8 cellular contexts compared by ENCODE assay signal in genomic region chr16:10558746-10559641, GRCh38. TPM values are rescaled to one million over a fixed set of nuclear protein-coding genes. Genes with fewer than 3 reads are reported as not detected.
DNase-seq lines count a peak whose midpoint lies in the region; ATAC-seq and TF ChIP-seq lines count a peak whose summit lies in the region.

No MANE protein-coding gene starts in this region.

- peak; percentile 96 for DNase-seq in COLO829 (ENCODE audit: low spot score)
- DNase-seq in amygdala (lab: John Stamatoyannopoulos, UW) = peak in 42 of 56 donors; percentile 5 to 80 (median 32)
- peak; percentile 86 for DNase-seq in cardiac septum (ENCODE audit: low spot score)
- no peak for DNase-seq in progenitor cell of endocrine pancreas (ENCODE audit: low spot score, unreplicated experiment)
- no peak for DNase-seq in NK-92 (lab: John Stamatoyannopoulos, UW; ENCODE audit: unreplicated experiment)
- no peak for DNase-seq in NOMO-1 treated with dmso at 0.1 percent for 144 hours (lab: John Stamatoyannopoulos, UW; ENCODE audit: unreplicated experiment)
- no peak for DNase-seq in T-helper 2 cell

- H3K4me1 Mint-ChIP-seq in progenitor cell of endocrine pancreas (ENCODE audit: low read depth) = no peaks in the 10 kb centered on the region

- peaks cover 20% of the 10 kb centered on the region for H3K9me3 Mint-ChIP-seq in progenitor cell of endocrine pancreas (ENCODE audit: low read depth)

- no peak overlapping the region for H3K4me3 Mint-ChIP-seq in progenitor cell of endocrine pancreas (ENCODE audit: low read depth)

- peaks cover 5% of the 10 kb centered on the region for H3K36me3 Mint-ChIP-seq in progenitor cell of endocrine pancreas (ENCODE audit: insufficient read depth)

- H3K27me3 Mint-ChIP-seq in progenitor cell of endocrine pancreas = no peaks in the 10 kb centered on the region

- H3K27ac Mint-ChIP-seq in progenitor cell of endocrine pancreas = peak overlapping the region; percentile 35

- TF ChIP-seq CTCF in progenitor cell of endocrine pancreas (IDR thresholded peaks at IDR 0.05; ENCODE audit: unreplicated experiment) = no peak

- intact Hi-C loops in cardiac septum (cut with DNase I) = loop anchor here (1.0 to 5.0 kb wide), 2 partner anchors 21 to 37 kb away; partner anchors contain the start of gene EMP2

- no peak for ATAC-seq in GM18858 (IDR thresholded peaks at IDR 0.05; ENCODE audit: unreplicated experiment)

RNA-seq across cellular contexts. Expression of gene EMP2, which starts 21.4 kb away (rescaled TPM):
- total RNA-seq in cardiac septum (51.1 TPM), progenitor cell of endocrine pancreas (10.5 and 11.6 TPM in 2 replicates)

Comparison
In these comparisons a context has a peak if more than half of its experiments do, and no peak if none do; other contexts are left out.
1. DNase-seq: peak in COLO829 (single experiment), amygdala (42 of 56) and cardiac septum (single experiment); none in progenitor cell of endocrine pancreas (single experiment), NK-92 (single experiment), NOMO-1 treated with dmso at 0.1 percent for 144 hours (single experiment) and T-helper 2 cell (0 of 5).